Comparison of ENCODE assay signal across 8 cellular contexts in genomic region chr7:117014673-117015133, GRCh38.
DNase-seq lines count a peak whose midpoint lies in the region; ATAC-seq lines count a peak whose summit lies in the region.

No MANE protein-coding gene starts in this region.

- H3K4me1 Mint-ChIP-seq in activated naive CD8-positive, alpha-beta T cell treated with anti-CD3 and anti-CD28 coated beads, Interleukin-2, amount 10 ng/mL, durations not matched to agents 7 days and 5 days = peaks cover 38% of the 10 kb centered on the region
- peaks cover 65% of the 10 kb centered on the region for H3K4me1 Mint-ChIP-seq in stimulated activated naive CD8-positive, alpha-beta T cell treated with anti-CD3 and anti-CD28 coated beads, Interleukin-15, amount 100 ng/mL, for 72 hours
- H3K4me1 Mint-ChIP-seq in T-helper 2 cell treated with Interferon-gamma antibody and Interleukin-4, amounts not matched to agents 5 μg/mL and 100 μg/mL, for 36 hours (ENCODE audit: low read depth) = peaks cover 38% of the 10 kb centered on the region

- ATAC-seq in GM21529 (IDR thresholded peaks at IDR 0.05; ENCODE audit: unreplicated experiment) = peak; percentile 33
- ATAC-seq in activated naive CD8-positive, alpha-beta T cell treated with anti-CD3 and anti-CD28 coated beads, Interleukin-2, amount 10 ng/mL, durations not matched to agents 7 days and 5 days (ENCODE audit: low read depth) = peak; percentile 39
- no peak for ATAC-seq in stimulated activated naive CD8-positive, alpha-beta T cell treated with anti-CD3 and anti-CD28 coated beads, Interleukin-15, amount 100 ng/mL, for 72 hours

- H3K9me3 Mint-ChIP-seq in activated naive CD8-positive, alpha-beta T cell treated with anti-CD3 and anti-CD28 coated beads, Interleukin-2, amount 10 ng/mL, durations not matched to agents 7 days and 5 days = no peaks in the 10 kb centered on the region
- no peaks in the 10 kb centered on the region for H3K9me3 Mint-ChIP-seq in stimulated activated naive CD8-positive, alpha-beta T cell treated with anti-CD3 and anti-CD28 coated beads, Interleukin-15, amount 100 ng/mL, for 72 hours
- H3K9me3 Mint-ChIP-seq in T-helper 2 cell treated with Interferon-gamma antibody and Interleukin-4, amounts not matched to agents 5 μg/mL and 100 μg/mL, for 36 hours = no peaks in the 10 kb centered on the region

- peak overlapping the region; percentile 62 for H3K4me3 ChIP-seq in GM08714 (ENCODE audit: low read length)

- H3K27me3 Mint-ChIP-seq in activated naive CD8-positive, alpha-beta T cell treated with anti-CD3 and anti-CD28 coated beads, Interleukin-2, amount 10 ng/mL, durations not matched to agents 7 days and 5 days = no peaks in the 10 kb centered on the region
- H3K27me3 Mint-ChIP-seq in stimulated activated naive CD8-positive, alpha-beta T cell treated with anti-CD3 and anti-CD28 coated beads, Interleukin-15, amount 100 ng/mL, for 72 hours = no peaks in the 10 kb centered on the region
- H3K27me3 Mint-ChIP-seq in T-helper 2 cell treated with Interferon-gamma antibody and Interleukin-4, amounts not matched to agents 5 μg/mL and 100 μg/mL, for 36 hours (ENCODE audit: low read depth) = peaks cover 22% of the 10 kb centered on the region

- no peak overlapping the region for H3K4me3 Mint-ChIP-seq in activated naive CD8-positive, alpha-beta T cell treated with anti-CD3 and anti-CD28 coated beads, Interleukin-2, amount 10 ng/mL, durations not matched to agents 7 days and 5 days
- H3K4me3 Mint-ChIP-seq in stimulated activated naive CD8-positive, alpha-beta T cell treated with anti-CD3 and anti-CD28 coated beads, Interleukin-15, amount 100 ng/mL, for 72 hours = peak overlapping the region; percentile 29 to 72
- H3K4me3 Mint-ChIP-seq in T-helper 2 cell treated with Interferon-gamma antibody and Interleukin-4, amounts not matched to agents 5 μg/mL and 100 μg/mL, for 36 hours = no peak overlapping the region

- POLR2A ChIA-PET in activated naive CD8-positive, alpha-beta T cell treated with anti-CD3 and anti-CD28 coated beads, Interleukin-2, amount 10 ng/mL, durations not matched to agents 7 days and 5 days (lab: Charles Lee) = interaction anchor here (0.6 kb wide), 1 partner anchor 12 kb away, joined by 3 read pairs; no protein-coding TSS in a partner anchor

- no peaks in the 10 kb centered on the region for H3K36me3 Mint-ChIP-seq in activated naive CD8-positive, alpha-beta T cell treated with anti-CD3 and anti-CD28 coated beads, Interleukin-2, amount 10 ng/mL, durations not matched to agents 7 days and 5 days
- no peaks in the 10 kb centered on the region for H3K36me3 Mint-ChIP-seq in T-helper 2 cell treated with Interferon-gamma antibody and Interleukin-4, amounts not matched to agents 5 μg/mL and 100 μg/mL, for 36 hours (ENCODE audit: low read depth)

- H3K27ac Mint-ChIP-seq in activated naive CD8-positive, alpha-beta T cell treated with anti-CD3 and anti-CD28 coated beads, Interleukin-2, amount 10 ng/mL, durations not matched to agents 7 days and 5 days = no peak overlapping the region
- peak overlapping the region in 1 of 2 donors; percentile 27 for H3K27ac Mint-ChIP-seq in stimulated activated naive CD8-positive, alpha-beta T cell treated with anti-CD3 and anti-CD28 coated beads, Interleukin-15, amount 100 ng/mL, for 72 hours
- H3K27ac Mint-ChIP-seq in T-helper 2 cell treated with Interferon-gamma antibody and Interleukin-4, amounts not matched to agents 5 μg/mL and 100 μg/mL, for 36 hours = no peak overlapping the region

- DNase-seq in NAMALWA (ENCODE audit: low spot score) = peak; percentile 77
- no peak for DNase-seq in activated naive CD8-positive, alpha-beta T cell treated with anti-CD3 and anti-CD28 coated beads, Interleukin-2, amount 10 ng/mL, durations not matched to agents 7 days and 5 days
- peak; percentile 32 for DNase-seq in iPS-NIHi11 (ENCODE audit: low spot score)
- DNase-seq in stimulated activated naive CD8-positive, alpha-beta T cell treated with anti-CD3 and anti-CD28 coated beads, Interleukin-15, amount 100 ng/mL, for 72 hours = no peak
- DNase-seq in T-helper 2 cell treated with Interferon-gamma antibody and Interleukin-4, amounts not matched to agents 5 μg/mL and 100 μg/mL, for 36 hours (ENCODE audit: low spot score) = no peak
- DNase-seq in EL = no peak

Comparison
In these comparisons a context has a peak if more than half of its experiments do, and no peak if none do; other contexts are left out.
1. DNase-seq: peak in NAMALWA (single experiment) and iPS-NIHi11 (single experiment); none in activated naive CD8-positive, alpha-beta T cell treated with anti-CD3 and anti-CD28 coated beads, Interleukin-2, amount 10 ng/mL, durations not matched to agents 7 days and 5 days (single experiment), stimulated activated naive CD8-positive, alpha-beta T cell treated with anti-CD3 and anti-CD28 coated beads, Interleukin-15, amount 100 ng/mL, for 72 hours (0 of 2), T-helper 2 cell treated with Interferon-gamma antibody and Interleukin-4, amounts not matched to agents 5 μg/mL and 100 μg/mL, for 36 hours (single experiment) and EL (single experiment).
2. H3K4me3 Mint-ChIP-seq: peak in stimulated activated naive CD8-positive, alpha-beta T cell treated with anti-CD3 and anti-CD28 coated beads, Interleukin-15, amount 100 ng/mL, for 72 hours (2 of 2); none in activated naive CD8-positive, alpha-beta T cell treated with anti-CD3 and anti-CD28 coated beads, Interleukin-2, amount 10 ng/mL, durations not matched to agents 7 days and 5 days (single experiment) and T-helper 2 cell treated with Interferon-gamma antibody and Interleukin-4, amounts not matched to agents 5 μg/mL and 100 μg/mL, for 36 hours (single experiment).